In genomic region chr19:45443462-45444317, GRCh38 we compare ENCODE assay signal across 1 cellular context.
TF ChIP-seq lines count a peak whose summit lies in the region.

No MANE protein-coding gene starts in this region.

TF ChIP-seq in GM12878, 131 proteins besides CTCF, POLR2A, EP300 and RAD21 (continued from another document and continues in another):
- TF ChIP-seq NKRF (conservative IDR thresholded peaks at IDR 0.05) (peak; percentile 60; the same call in 1 of the 2 replicates), ZNF274 (IDR thresholded peaks at IDR 0.05; ENCODE audit: insufficient read depth, insufficient read length) (no peak), NRF1 (conservative IDR thresholded peaks at IDR 0.05; ENCODE audit: low read depth, low read length) (no peak), NR2F1 (conservative IDR thresholded peaks at IDR 0.05) (peak; percentile 66), IKZF1 (conservative IDR thresholded peaks at IDR 0.05) (peak; percentile 99), PAX5 (IDR thresholded peaks at IDR 0.05; ENCODE audit: borderline replicate concordance, low read depth, low read length) (no peak), FOXK2 (IDR thresholded peaks at IDR 0.05) (no peak), NR2C1 (IDR thresholded peaks at IDR 0.05) (no peak), WRNIP1 (IDR thresholded peaks at IDR 0.05; ENCODE audit: borderline replicate concordance, low read depth, low read length) (no peak), FOXM1 (IDR thresholded peaks at IDR 0.05; ENCODE audit: low read depth, low read length) (no peak), BACH1 (IDR thresholded peaks at IDR 0.05; ENCODE audit: borderline replicate concordance) (peak; percentile 37; the same call in 1 of the 2 replicates), RELA (IDR thresholded peaks at IDR 0.05; ENCODE audit: borderline replicate concordance, partially characterized antibody) (peak; percentile 68), PAX8 (IDR thresholded peaks at IDR 0.05) (no peak), SP1 (IDR thresholded peaks at IDR 0.05; ENCODE audit: low read depth, low read length) (peak; percentile 7), POLR2AphosphoS5 (IDR thresholded peaks at IDR 0.05; ENCODE audit: low read length) (no peak), GATAD2B (conservative IDR thresholded peaks at IDR 0.05; ENCODE audit: low read depth) (peak; percentile 87), SKIL (IDR thresholded peaks at IDR 0.05; ENCODE audit: low read depth, poor library complexity, severe bottlenecking) (peak; percentile 20), MTA3 (IDR thresholded peaks at IDR 0.05; ENCODE audit: borderline replicate concordance, low read length) (no peak), CREM (IDR thresholded peaks at IDR 0.05; ENCODE audit: low read depth) (peak; percentile 92), EED (IDR thresholded peaks at IDR 0.05; ENCODE audit: low read depth) (peak; percentile 97), ATF7 (IDR thresholded peaks at IDR 0.05; ENCODE audit: low read depth) (peak; percentile 67), CHD4 (IDR thresholded peaks at IDR 0.05) (no peak), CHD2 (IDR thresholded peaks at IDR 0.05; ENCODE audit: borderline replicate concordance, low read depth, low read length) (0 out of 2 replicates have a peak, but pooled peaks have one; percentile 28), YY1 (IDR thresholded peaks at IDR 0.05; ENCODE audit: low read depth, low read length) (no peak), ETV6 (conservative IDR thresholded peaks at IDR 0.05 in 1 of 2, IDR thresholded peaks at IDR 0.05 in 1 of 2; ENCODE audit: borderline replicate concordance in 1 of 2, low read depth in 1 of 2) (peak in 1 of 2 experiments; percentile 45; a peak in 2 of 4 replicates), SREBF1 (IDR thresholded peaks at IDR 0.05; ENCODE audit: low read length) (no peak), NFYA (IDR thresholded peaks at IDR 0.05; ENCODE audit: borderline replicate concordance, low read depth, low read length) (no peak), IKZF2 (IDR thresholded peaks at IDR 0.05) (peak; percentile 97 to 98), CREB1 (IDR thresholded peaks at IDR 0.05; ENCODE audit: low read depth) (peak; percentile 69), BCLAF1 (IDR thresholded peaks at IDR 0.05) (no peak), BMI1 (IDR thresholded peaks at IDR 0.05; ENCODE audit: borderline replicate concordance) (no peak), ZNF207 (IDR thresholded peaks at IDR 0.05; ENCODE audit: borderline replicate concordance) (no peak), STAT3 (IDR thresholded peaks at IDR 0.05; ENCODE audit: low read depth, low read length) (no peak), EGR1 (IDR thresholded peaks at IDR 0.05; ENCODE audit: borderline replicate concordance in 1 of 2, low read depth in 2 of 2, low read length in 2 of 2) (no peak), NFIC (IDR thresholded peaks at IDR 0.05; ENCODE audit: low read depth, low read length) (no peak), ESRRA (IDR thresholded peaks at IDR 0.05; ENCODE audit: low read length) (no peak)
- TF ChIP-seq, protein P1, sequence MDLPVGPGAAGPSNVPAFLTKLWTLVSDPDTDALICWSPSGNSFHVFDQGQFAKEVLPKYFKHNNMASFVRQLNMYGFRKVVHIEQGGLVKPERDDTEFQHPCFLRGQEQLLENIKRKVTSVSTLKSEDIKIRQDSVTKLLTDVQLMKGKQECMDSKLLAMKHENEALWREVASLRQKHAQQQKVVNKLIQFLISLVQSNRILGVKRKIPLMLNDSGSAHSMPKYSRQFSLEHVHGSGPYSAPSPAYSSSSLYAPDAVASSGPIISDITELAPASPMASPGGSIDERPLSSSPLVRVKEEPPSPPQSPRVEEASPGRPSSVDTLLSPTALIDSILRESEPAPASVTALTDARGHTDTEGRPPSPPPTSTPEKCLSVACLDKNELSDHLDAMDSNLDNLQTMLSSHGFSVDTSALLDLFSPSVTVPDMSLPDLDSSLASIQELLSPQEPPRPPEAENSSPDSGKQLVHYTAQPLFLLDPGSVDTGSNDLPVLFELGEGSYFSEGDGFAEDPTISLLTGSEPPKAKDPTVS (IDR thresholded peaks at IDR 0.05; ENCODE audit: low read depth, low read length), result no peak
- TF ChIP-seq, protein P2, sequence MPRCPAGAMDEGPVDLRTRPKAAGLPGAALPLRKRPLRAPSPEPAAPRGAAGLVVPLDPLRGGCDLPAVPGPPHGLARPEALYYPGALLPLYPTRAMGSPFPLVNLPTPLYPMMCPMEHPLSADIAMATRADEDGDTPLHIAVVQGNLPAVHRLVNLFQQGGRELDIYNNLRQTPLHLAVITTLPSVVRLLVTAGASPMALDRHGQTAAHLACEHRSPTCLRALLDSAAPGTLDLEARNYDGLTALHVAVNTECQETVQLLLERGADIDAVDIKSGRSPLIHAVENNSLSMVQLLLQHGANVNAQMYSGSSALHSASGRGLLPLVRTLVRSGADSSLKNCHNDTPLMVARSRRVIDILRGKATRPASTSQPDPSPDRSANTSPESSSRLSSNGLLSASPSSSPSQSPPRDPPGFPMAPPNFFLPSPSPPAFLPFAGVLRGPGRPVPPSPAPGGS (IDR thresholded peaks at IDR 0.05; ENCODE audit: borderline replicate concordance, insufficient read depth, low read depth, low read length, poor library complexity, severe bottlenecking), result no peak
- TF ChIP-seq, protein P3, sequence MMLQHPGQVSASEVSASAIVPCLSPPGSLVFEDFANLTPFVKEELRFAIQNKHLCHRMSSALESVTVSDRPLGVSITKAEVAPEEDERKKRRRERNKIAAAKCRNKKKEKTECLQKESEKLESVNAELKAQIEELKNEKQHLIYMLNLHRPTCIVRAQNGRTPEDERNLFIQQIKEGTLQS (IDR thresholded peaks at IDR 0.05; ENCODE audit: borderline replicate concordance, extremely low read depth, low read depth, low read length), result no peak
- TF ChIP-seq, protein P4, sequence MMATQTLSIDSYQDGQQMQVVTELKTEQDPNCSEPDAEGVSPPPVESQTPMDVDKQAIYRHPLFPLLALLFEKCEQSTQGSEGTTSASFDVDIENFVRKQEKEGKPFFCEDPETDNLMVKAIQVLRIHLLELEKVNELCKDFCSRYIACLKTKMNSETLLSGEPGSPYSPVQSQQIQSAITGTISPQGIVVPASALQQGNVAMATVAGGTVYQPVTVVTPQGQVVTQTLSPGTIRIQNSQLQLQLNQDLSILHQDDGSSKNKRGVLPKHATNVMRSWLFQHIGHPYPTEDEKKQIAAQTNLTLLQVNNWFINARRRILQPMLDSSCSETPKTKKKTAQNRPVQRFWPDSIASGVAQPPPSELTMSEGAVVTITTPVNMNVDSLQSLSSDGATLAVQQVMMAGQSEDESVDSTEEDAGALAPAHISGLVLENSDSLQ (IDR thresholded peaks at IDR 0.05), result no peak
- TF ChIP-seq, protein P5, sequence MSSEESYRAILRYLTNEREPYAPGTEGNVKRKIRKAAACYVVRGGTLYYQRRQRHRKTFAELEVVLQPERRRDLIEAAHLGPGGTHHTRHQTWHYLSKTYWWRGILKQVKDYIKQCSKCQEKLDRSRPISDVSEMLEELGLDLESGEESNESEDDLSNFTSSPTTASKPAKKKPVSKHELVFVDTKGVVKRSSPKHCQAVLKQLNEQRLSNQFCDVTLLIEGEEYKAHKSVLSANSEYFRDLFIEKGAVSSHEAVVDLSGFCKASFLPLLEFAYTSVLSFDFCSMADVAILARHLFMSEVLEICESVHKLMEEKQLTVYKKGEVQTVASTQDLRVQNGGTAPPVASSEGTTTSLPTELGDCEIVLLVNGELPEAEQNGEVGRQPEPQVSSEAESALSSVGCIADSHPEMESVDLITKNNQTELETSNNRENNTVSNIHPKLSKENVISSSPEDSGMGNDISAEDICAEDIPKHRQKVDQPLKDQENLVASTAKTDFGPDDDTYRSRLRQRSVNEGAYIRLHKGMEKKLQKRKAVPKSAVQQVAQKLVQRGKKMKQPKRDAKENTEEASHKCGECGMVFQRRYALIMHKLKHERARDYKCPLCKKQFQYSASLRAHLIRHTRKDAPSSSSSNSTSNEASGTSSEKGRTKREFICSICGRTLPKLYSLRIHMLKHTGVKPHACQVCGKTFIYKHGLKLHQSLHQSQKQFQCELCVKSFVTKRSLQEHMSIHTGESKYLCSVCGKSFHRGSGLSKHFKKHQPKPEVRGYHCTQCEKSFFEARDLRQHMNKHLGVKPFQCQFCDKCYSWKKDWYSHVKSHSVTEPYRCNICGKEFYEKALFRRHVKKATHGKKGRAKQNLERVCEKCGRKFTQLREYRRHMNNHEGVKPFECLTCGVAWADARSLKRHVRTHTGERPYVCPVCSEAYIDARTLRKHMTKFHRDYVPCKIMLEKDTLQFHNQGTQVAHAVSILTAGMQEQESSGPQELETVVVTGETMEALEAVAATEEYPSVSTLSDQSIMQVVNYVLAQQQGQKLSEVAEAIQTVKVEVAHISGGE (CRISPR knock-in tag; IDR thresholded peaks at IDR 0.05), result no peak
- TF ChIP-seq, protein P6, sequence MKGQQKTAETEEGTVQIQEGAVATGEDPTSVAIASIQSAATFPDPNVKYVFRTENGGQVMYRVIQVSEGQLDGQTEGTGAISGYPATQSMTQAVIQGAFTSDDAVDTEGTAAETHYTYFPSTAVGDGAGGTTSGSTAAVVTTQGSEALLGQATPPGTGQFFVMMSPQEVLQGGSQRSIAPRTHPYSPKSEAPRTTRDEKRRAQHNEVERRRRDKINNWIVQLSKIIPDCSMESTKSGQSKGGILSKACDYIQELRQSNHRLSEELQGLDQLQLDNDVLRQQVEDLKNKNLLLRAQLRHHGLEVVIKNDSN (IDR thresholded peaks at IDR 0.05; ENCODE audit: borderline replicate concordance, extremely low read length, insufficient read depth, low read depth, low read length), result no peak
- TF ChIP-seq, protein P7, sequence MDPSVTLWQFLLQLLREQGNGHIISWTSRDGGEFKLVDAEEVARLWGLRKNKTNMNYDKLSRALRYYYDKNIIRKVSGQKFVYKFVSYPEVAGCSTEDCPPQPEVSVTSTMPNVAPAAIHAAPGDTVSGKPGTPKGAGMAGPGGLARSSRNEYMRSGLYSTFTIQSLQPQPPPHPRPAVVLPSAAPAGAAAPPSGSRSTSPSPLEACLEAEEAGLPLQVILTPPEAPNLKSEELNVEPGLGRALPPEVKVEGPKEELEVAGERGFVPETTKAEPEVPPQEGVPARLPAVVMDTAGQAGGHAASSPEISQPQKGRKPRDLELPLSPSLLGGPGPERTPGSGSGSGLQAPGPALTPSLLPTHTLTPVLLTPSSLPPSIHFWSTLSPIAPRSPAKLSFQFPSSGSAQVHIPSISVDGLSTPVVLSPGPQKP (IDR thresholded peaks at IDR 0.05; ENCODE audit: low read depth, low read length), result 0 out of 2 replicates have a peak, but pooled peaks have one; percentile 19
